In genomic region chr17:68777856-68778694, GRCh38 we compare ENCODE assay signal across 1 cellular context.
TF ChIP-seq lines count a peak whose summit lies in the region.

No MANE protein-coding gene starts in this region.

TF ChIP-seq in HepG2, 621 proteins besides CTCF, POLR2A, EP300 and RAD21 (continued from another document and continues in another):
- TF ChIP-seq ZNF275 (CRISPR knock-in tag; IDR thresholded peaks at IDR 0.05; ENCODE audit: borderline replicate concordance) = 0 out of 2 replicates have a peak, but pooled peaks have one; percentile 24
- no peak; the same call in 1 of the 2 replicates for TF ChIP-seq BRD4 (CRISPR knock-in tag; IDR thresholded peaks at IDR 0.05)
- 0 out of 2 replicates have a peak, but pooled peaks have one; percentile 5 for TF ChIP-seq ZNF264 (CRISPR knock-in tag; IDR thresholded peaks at IDR 0.05)
- TF ChIP-seq SRSF4 (IDR thresholded peaks at IDR 0.05; ENCODE audit: low read depth, low read length, poor library complexity, severe bottlenecking) = no peak
- TF ChIP-seq HMG20A (CRISPR knock-in tag; IDR thresholded peaks at IDR 0.05; ENCODE audit: borderline replicate concordance) = peak; percentile 71
- no peak for TF ChIP-seq MTF2 (CRISPR knock-in tag; IDR thresholded peaks at IDR 0.05; ENCODE audit: borderline replicate concordance)
- TF ChIP-seq CHD4 (IDR thresholded peaks at IDR 0.05; ENCODE audit: borderline replicate concordance, low read length) = peak; percentile 20; the same call in 1 of the 2 replicates
- TF ChIP-seq FOXA1 (IDR thresholded peaks at IDR 0.05) = no peak
- peak; percentile 62; the same call in 1 of the 2 replicates for TF ChIP-seq FOXA1 (CRISPR knock-in tag; IDR thresholded peaks at IDR 0.05)
- TF ChIP-seq MYNN (CRISPR knock-in tag; IDR thresholded peaks at IDR 0.05; ENCODE audit: low read depth) = no peak
- no peak for TF ChIP-seq IRF1 (CRISPR knock-in tag; IDR thresholded peaks at IDR 0.05; ENCODE audit: low read depth)
- peak; percentile 47; the same call in 1 of the 2 replicates for TF ChIP-seq ZMYM4 (CRISPR knock-in tag; IDR thresholded peaks at IDR 0.05)
- no peak; the same call in 1 of the 2 replicates for TF ChIP-seq KMT2B (CRISPR knock-in tag; IDR thresholded peaks at IDR 0.05)
- no peak for TF ChIP-seq MNT (IDR thresholded peaks at IDR 0.05)
- no peak for TF ChIP-seq ZSCAN30 (CRISPR knock-in tag; IDR thresholded peaks at IDR 0.05)
- TF ChIP-seq CREB1 (IDR thresholded peaks at IDR 0.05) = no peak
- TF ChIP-seq CREB1 (CRISPR knock-in tag; IDR thresholded peaks at IDR 0.05) = peak; percentile 58; the same call in 1 of the 2 replicates
- no peak for TF ChIP-seq ZNF160 (CRISPR knock-in tag; IDR thresholded peaks at IDR 0.05)
- TF ChIP-seq U2AF2 (IDR thresholded peaks at IDR 0.05; ENCODE audit: low read depth, low read length) = no peak
- TF ChIP-seq PLSCR1 (CRISPR knock-in tag; IDR thresholded peaks at IDR 0.05; ENCODE audit: borderline replicate concordance) = no peak
- TF ChIP-seq ZNF747 (CRISPR knock-in tag; IDR thresholded peaks at IDR 0.05; ENCODE audit: borderline replicate concordance) = no peak
- TF ChIP-seq SNAPC4 (CRISPR knock-in tag; IDR thresholded peaks at IDR 0.05) = 0 out of 2 replicates have a peak, but pooled peaks have one; percentile 38
- peak; percentile 63; the same call in 1 of the 2 replicates for TF ChIP-seq FOXA3 (CRISPR knock-in tag; IDR thresholded peaks at IDR 0.05)
- TF ChIP-seq ZNF274 (CRISPR knock-in tag; IDR thresholded peaks at IDR 0.05) = no peak
- TF ChIP-seq ZFP62 (CRISPR knock-in tag; IDR thresholded peaks at IDR 0.05) = no peak
- 0 out of 2 replicates have a peak, but pooled peaks have one; percentile 25 for TF ChIP-seq CREB3 (CRISPR knock-in tag; IDR thresholded peaks at IDR 0.05)
- 0 out of 2 replicates have a peak, but pooled peaks have one; percentile 19 for TF ChIP-seq ZKSCAN8 (CRISPR knock-in tag; IDR thresholded peaks at IDR 0.05; ENCODE audit: borderline replicate concordance)
- TF ChIP-seq ZNF34 (CRISPR knock-in tag; IDR thresholded peaks at IDR 0.05; ENCODE audit: borderline replicate concordance) = peak; percentile 58; the same call in 1 of the 2 replicates
- no peak for TF ChIP-seq ZNF407 (CRISPR knock-in tag; IDR thresholded peaks at IDR 0.05; ENCODE audit: not compliant biosample characterization)
- TF ChIP-seq NCOA2 (CRISPR knock-in tag; IDR thresholded peaks at IDR 0.05) = peak; percentile 80
- TF ChIP-seq ZNF138 (CRISPR knock-in tag; IDR thresholded peaks at IDR 0.05; ENCODE audit: low read depth) = no peak
- no peak for TF ChIP-seq TCF12 (IDR thresholded peaks at IDR 0.05)
- 0 out of 2 replicates have a peak, but pooled peaks have one; percentile 50 for TF ChIP-seq TCF12 (CRISPR knock-in tag; IDR thresholded peaks at IDR 0.05)
- no peak for TF ChIP-seq ZNF850 (CRISPR knock-in tag; conservative IDR thresholded peaks at IDR 0.05)
